In genomic region chr20:17326096-17326495, GRCh38 we compare ENCODE assay signal across 1 cellular context.
A peak's percentile ranks its signal among the peaks of the same experiment; 100 is the strongest.
TF ChIP-seq lines count a peak whose summit lies in the region.

No MANE protein-coding gene starts in this region.

TF ChIP-seq in neural cell, 6 proteins besides CTCF, POLR2A, EP300 and RAD21:
- no peak for TF ChIP-seq SMC3 (conservative IDR thresholded peaks at IDR 0.05; ENCODE audit: poor library complexity)
- TF ChIP-seq REST (IDR thresholded peaks at IDR 0.05; ENCODE audit: borderline replicate concordance): no peak
- TF ChIP-seq POLR2AphosphoS5 (IDR thresholded peaks at IDR 0.05): peak; percentile 55
